2 cellular contexts compared by ENCODE assay signal in the genomic region with DNA sequence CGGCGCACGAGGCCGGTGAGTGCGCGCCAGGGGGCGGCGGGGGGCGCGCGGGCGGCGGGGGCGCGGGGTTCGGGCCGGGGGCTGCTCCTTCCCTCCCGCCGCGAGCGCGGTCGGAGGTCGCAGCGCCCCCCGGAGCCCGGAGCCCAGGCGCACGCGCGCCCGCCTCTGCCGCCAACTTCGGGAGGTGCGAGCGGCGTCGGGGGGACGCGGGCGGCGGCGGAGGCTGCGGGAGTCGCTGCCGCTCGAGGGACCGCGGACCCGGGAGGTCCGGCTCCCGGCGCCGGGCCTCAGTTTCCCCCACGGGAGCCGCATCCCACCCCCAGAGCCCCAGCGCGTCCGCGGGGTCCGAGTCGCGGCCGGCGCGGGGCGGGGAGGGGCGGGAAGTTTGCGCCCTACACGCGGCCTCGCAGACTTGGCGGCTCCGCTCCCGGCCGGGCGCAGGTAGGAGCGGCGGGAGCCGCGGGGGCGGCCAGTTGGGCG.
TF ChIP-seq lines count a peak whose summit lies in the region.

A gene (plus strand): TSS at position 174 of the 480 bp plus-strand sequence. CDS start 2,901 bp downstream, outside the sequence.

TF ChIP-seq in A549, 52 proteins besides CTCF, POLR2A, EP300 and RAD21:
- TF ChIP-seq FOSL2 (IDR thresholded peaks at IDR 0.05), result no peak
- TF ChIP-seq FOSL2 (CRISPR knock-in tag; IDR thresholded peaks at IDR 0.05), result no peak
- TF ChIP-seq NR3C1 (IDR thresholded peaks at IDR 0.05), result no peak
- TF ChIP-seq, protein P1, sequence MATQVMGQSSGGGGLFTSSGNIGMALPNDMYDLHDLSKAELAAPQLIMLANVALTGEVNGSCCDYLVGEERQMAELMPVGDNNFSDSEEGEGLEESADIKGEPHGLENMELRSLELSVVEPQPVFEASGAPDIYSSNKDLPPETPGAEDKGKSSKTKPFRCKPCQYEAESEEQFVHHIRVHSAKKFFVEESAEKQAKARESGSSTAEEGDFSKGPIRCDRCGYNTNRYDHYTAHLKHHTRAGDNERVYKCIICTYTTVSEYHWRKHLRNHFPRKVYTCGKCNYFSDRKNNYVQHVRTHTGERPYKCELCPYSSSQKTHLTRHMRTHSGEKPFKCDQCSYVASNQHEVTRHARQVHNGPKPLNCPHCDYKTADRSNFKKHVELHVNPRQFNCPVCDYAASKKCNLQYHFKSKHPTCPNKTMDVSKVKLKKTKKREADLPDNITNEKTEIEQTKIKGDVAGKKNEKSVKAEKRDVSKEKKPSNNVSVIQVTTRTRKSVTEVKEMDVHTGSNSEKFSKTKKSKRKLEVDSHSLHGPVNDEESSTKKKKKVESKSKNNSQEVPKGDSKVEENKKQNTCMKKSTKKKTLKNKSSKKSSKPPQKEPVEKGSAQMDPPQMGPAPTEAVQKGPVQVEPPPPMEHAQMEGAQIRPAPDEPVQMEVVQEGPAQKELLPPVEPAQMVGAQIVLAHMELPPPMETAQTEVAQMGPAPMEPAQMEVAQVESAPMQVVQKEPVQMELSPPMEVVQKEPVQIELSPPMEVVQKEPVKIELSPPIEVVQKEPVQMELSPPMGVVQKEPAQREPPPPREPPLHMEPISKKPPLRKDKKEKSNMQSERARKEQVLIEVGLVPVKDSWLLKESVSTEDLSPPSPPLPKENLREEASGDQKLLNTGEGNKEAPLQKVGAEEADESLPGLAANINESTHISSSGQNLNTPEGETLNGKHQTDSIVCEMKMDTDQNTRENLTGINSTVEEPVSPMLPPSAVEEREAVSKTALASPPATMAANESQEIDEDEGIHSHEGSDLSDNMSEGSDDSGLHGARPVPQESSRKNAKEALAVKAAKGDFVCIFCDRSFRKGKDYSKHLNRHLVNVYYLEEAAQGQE (IDR thresholded peaks at IDR 0.05), result no peak
- no peak for TF ChIP-seq EHF (CRISPR knock-in tag; IDR thresholded peaks at IDR 0.05)
- no peak for TF ChIP-seq PHF8 (IDR thresholded peaks at IDR 0.05; ENCODE audit: borderline replicate concordance, low read depth)
- TF ChIP-seq, protein P2, sequence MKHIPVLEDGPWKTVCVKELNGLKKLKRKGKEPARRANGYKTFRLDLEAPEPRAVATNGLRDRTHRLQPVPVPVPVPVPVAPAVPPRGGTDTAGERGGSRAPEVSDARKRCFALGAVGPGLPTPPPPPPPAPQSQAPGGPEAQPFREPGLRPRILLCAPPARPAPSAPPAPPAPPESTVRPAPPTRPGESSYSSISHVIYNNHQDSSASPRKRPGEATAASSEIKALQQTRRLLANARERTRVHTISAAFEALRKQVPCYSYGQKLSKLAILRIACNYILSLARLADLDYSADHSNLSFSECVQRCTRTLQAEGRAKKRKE (CRISPR knock-in tag; IDR thresholded peaks at IDR 0.05; ENCODE audit: low read depth), result no peak
- no peak for TF ChIP-seq KDM5A (IDR thresholded peaks at IDR 0.05)
- TF ChIP-seq MYC (IDR thresholded peaks at IDR 0.05; ENCODE audit: borderline replicate concordance, low read length), result no peak

TF ChIP-seq in GM12878, 131 proteins besides CTCF, POLR2A, EP300 and RAD21:
- TF ChIP-seq, protein P3, sequence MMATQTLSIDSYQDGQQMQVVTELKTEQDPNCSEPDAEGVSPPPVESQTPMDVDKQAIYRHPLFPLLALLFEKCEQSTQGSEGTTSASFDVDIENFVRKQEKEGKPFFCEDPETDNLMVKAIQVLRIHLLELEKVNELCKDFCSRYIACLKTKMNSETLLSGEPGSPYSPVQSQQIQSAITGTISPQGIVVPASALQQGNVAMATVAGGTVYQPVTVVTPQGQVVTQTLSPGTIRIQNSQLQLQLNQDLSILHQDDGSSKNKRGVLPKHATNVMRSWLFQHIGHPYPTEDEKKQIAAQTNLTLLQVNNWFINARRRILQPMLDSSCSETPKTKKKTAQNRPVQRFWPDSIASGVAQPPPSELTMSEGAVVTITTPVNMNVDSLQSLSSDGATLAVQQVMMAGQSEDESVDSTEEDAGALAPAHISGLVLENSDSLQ (IDR thresholded peaks at IDR 0.05), result no peak
- TF ChIP-seq, protein P4, sequence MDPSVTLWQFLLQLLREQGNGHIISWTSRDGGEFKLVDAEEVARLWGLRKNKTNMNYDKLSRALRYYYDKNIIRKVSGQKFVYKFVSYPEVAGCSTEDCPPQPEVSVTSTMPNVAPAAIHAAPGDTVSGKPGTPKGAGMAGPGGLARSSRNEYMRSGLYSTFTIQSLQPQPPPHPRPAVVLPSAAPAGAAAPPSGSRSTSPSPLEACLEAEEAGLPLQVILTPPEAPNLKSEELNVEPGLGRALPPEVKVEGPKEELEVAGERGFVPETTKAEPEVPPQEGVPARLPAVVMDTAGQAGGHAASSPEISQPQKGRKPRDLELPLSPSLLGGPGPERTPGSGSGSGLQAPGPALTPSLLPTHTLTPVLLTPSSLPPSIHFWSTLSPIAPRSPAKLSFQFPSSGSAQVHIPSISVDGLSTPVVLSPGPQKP (IDR thresholded peaks at IDR 0.05; ENCODE audit: low read depth, low read length), result no peak
- TF ChIP-seq HDGF (IDR thresholded peaks at IDR 0.05), result no peak
- peak; percentile 54 for TF ChIP-seq SUZ12 (IDR thresholded peaks at IDR 0.05; ENCODE audit: unreplicated experiment)
- no peak for TF ChIP-seq DPF2 (IDR thresholded peaks at IDR 0.05)
